8 cellular contexts compared by ENCODE assay signal in genomic region chr4:337143-337931, GRCh38. TPM values are rescaled to one million over a fixed set of nuclear protein-coding genes. Genes with fewer than 3 reads are reported as not detected.
DNase-seq lines count a peak whose midpoint lies in the region; ATAC-seq and TF ChIP-seq lines count a peak whose summit lies in the region.

TSS of gene ZNF141 (plus strand) at chr4:337814. CDS start at chr4:337984, 170 bp downstream.

- no peaks in the 10 kb centered on the region for H3K36me3 ChIP-seq in HEK293 (ENCODE audit: control insufficient read depth in 2 of 2, insufficient read depth in 1 of 2, low read length in 2 of 2)
- peaks cover 0 to 9% (median 0%) of the 10 kb centered on the region in 9 donors for H3K36me3 ChIP-seq in heart left ventricle

- peak within 1 kb of the TSS; percentile 98 for H3K27ac Mint-ChIP-seq in type B pancreatic cell

- WGBS in heart left ventricle, 4 donors, result 0 to 1% (median 0%) methylated on average over 48 to 59 of the region's 59 CpGs

- H3K4me3 ChIP-seq in HEK293 (ENCODE audit: low read depth, low read length) (peak within 1 kb of the TSS; percentile 65), heart left ventricle (peak within 1 kb of the TSS; percentile 66 to 99 (median 93))

- no peaks in the 10 kb centered on the region for H3K27me3 Mint-ChIP-seq in type B pancreatic cell

- no peaks in the 10 kb centered on the region for H3K9me3 ChIP-seq in HEK293 (ENCODE audit: control insufficient read depth, insufficient read depth, low read depth, low read length)
- H3K9me3 ChIP-seq in heart left ventricle, result peaks cover 0 to 35% (median 0%) of the 10 kb centered on the region in 12 donors

- CTCF ChIA-PET in HEK293 (lab: Yijun Ruan, JAX), result no interaction called here

- H3K4me3 Mint-ChIP-seq in type B pancreatic cell, result peak within 1 kb of the TSS; percentile 100

- no peaks in the 10 kb centered on the region for H3K4me1 ChIP-seq in HEK293 (ENCODE audit: control insufficient read depth, insufficient read depth, low read length)
- peaks cover 0 to 30% (median 16%) of the 10 kb centered on the region in 12 donors for H3K4me1 ChIP-seq in heart left ventricle

- peaks cover 24% of the 10 kb centered on the region for H3K4me1 Mint-ChIP-seq in type B pancreatic cell (ENCODE audit: unreplicated experiment)

- peak; percentile 70 to 79 for TF ChIP-seq POLR2A in heart left ventricle (IDR thresholded peaks at IDR 0.05)

- intact Hi-C loops in heart left ventricle (cut with DNase I), result loop anchor here in 5 of 10 donors (1.0 to 10.0 kb wide), 5 partner anchors 93 to 162 kb away; partner anchors contain the start of genes PIGG (in 2 of the 5) and ZNF721 (in 2 of the 5)
- intact Hi-C loops in posterior cingulate gyrus (cut with DNase I), result loop anchor here (10.0 kb wide), 1 partner anchor 137 kb away; no protein-coding TSS in a partner anchor

- H3K27me3 ChIP-seq in heart left ventricle, result no peaks in the 10 kb centered on the region

- peak; percentile 96 to 99 (median 96) for ATAC-seq in heart left ventricle

- DNase-seq in GF-D8 (lab: John Stamatoyannopoulos, UW) (peak; percentile 94), NCI-H1105 (lab: John Stamatoyannopoulos, UW) (peak; percentile 87), T-helper 1 cell (peak; percentile 78 to 97 (median 84)), amniotic epithelial cell (ENCODE audit: low read depth) (peak; percentile 99), heart left ventricle (peak; percentile 95 to 98 (median 98)), posterior cingulate gyrus (peak; percentile 93 to 99 (median 97)), type B pancreatic cell (ENCODE audit: extremely low spot score, unreplicated experiment) (peak; percentile 94)

- POLR2A ChIA-PET in HEK293 (lab: Yijun Ruan, JAX), result no interaction called here

- peaks cover 12% of the 10 kb centered on the region for H3K9me3 Mint-ChIP-seq in type B pancreatic cell

- H3K36me3 Mint-ChIP-seq in type B pancreatic cell, result peaks cover 37% of the 10 kb centered on the region

- H3K27ac ChIP-seq in HEK293 (ENCODE audit: extremely low read depth, low read depth, low read length), result peak within 1 kb of the TSS; percentile 50; the same call in 1 of the 2 replicates
- H3K27ac ChIP-seq in heart left ventricle, result peak within 1 kb of the TSS; percentile 93 to 99 (median 95)

- TF ChIP-seq CTCF in HEK293 (tag by site-specific recombination; IDR thresholded peaks at IDR 0.05) (no peak), heart left ventricle (IDR thresholded peaks at IDR 0.05) (no peak), type B pancreatic cell (conservative IDR thresholded peaks at IDR 0.05) (no peak)

TF ChIP-seq in HEK293, 187 proteins besides CTCF, POLR2A, EP300 and RAD21:
- TF ChIP-seq ZNF16 (tag by site-specific recombination; IDR thresholded peaks at IDR 0.05; ENCODE audit: low read depth) (no peak), ZNF791 (tag by site-specific recombination; IDR thresholded peaks at IDR 0.05) (no peak), ZNF521 (tag by site-specific recombination; IDR thresholded peaks at IDR 0.05) (no peak), ZNF121 (tag by site-specific recombination; IDR thresholded peaks at IDR 0.05) (no peak)
- TF ChIP-seq, protein P1, sequence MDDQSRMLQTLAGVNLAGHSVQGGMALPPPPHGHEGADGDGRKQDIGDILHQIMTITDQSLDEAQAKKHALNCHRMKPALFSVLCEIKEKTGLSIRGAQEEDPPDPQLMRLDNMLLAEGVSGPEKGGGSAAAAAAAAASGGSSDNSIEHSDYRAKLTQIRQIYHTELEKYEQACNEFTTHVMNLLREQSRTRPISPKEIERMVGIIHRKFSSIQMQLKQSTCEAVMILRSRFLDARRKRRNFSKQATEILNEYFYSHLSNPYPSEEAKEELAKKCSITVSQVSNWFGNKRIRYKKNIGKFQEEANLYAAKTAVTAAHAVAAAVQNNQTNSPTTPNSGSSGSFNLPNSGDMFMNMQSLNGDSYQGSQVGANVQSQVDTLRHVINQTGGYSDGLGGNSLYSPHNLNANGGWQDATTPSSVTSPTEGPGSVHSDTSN (CRISPR knock-in tag; IDR thresholded peaks at IDR 0.05), result peak; percentile 93

RNA-seq across cellular contexts. Expression of gene ZNF141, which starts in this region (rescaled TPM):
- total RNA-seq in heart left ventricle (10 to 100 TPM in 2 of 9 donors, 1 to 10 TPM in 7; 3.3 to 12.5 (median 8.7) TPM), type B pancreatic cell (ENCODE audit: low replicate concordance) (22.9 and 31.7 TPM in 2 replicates)
- polyA plus RNA-seq in heart left ventricle, result 1 to 10 TPM; 2.6 to 3.0 TPM

Comparison
In these comparisons a context has a peak if more than half of its experiments do, and no peak if none do; other contexts are left out.
1. Peak in every context shown above with its lines: DNase-seq, ATAC-seq, H3K4me3 ChIP-seq and H3K27ac ChIP-seq.